2 cellular contexts compared by ENCODE assay signal in the genomic region with DNA sequence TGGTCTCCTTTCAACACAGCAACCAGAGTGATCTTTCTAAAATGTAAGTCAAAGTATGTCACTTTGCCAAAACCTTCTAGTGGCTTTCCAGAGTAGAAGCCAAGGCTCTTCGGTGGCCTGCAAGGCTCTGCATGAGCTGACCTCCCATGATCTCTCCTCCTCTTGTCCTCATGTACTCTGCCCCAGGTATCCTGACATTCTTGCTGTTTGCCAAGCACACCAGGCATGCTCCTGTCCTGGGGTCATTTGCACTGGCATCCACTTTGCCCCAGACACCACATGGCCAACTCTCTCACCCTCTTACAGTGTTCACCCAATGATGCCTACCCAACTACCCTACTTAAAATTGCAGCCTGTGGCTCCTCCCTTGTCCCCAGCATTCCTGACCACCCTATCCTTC.
TF ChIP-seq lines count a peak whose summit lies in the region.

No MANE protein-coding gene starts in this region.

TF ChIP-seq in liver, 16 proteins besides CTCF, POLR2A, EP300 and RAD21 (continued from another document):
- TF ChIP-seq REST (IDR thresholded peaks at IDR 0.05) (peak; percentile 14), HNF4A (conservative IDR thresholded peaks at IDR 0.05) (peak; percentile 67 to 86), YY1 (IDR thresholded peaks at IDR 0.05) (peak; percentile 53)
- TF ChIP-seq, protein P1, sequence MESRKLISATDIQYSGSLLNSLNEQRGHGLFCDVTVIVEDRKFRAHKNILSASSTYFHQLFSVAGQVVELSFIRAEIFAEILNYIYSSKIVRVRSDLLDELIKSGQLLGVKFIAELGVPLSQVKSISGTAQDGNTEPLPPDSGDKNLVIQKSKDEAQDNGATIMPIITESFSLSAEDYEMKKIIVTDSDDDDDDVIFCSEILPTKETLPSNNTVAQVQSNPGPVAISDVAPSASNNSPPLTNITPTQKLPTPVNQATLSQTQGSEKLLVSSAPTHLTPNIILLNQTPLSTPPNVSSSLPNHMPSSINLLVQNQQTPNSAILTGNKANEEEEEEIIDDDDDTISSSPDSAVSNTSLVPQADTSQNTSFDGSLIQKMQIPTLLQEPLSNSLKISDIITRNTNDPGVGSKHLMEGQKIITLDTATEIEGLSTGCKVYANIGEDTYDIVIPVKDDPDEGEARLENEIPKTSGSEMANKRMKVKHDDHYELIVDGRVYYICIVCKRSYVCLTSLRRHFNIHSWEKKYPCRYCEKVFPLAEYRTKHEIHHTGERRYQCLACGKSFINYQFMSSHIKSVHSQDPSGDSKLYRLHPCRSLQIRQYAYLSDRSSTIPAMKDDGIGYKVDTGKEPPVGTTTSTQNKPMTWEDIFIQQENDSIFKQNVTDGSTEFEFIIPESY (IDR thresholded peaks at IDR 0.05), result no peak

TF ChIP-seq in HepG2, 621 proteins besides CTCF, POLR2A, EP300 and RAD21 (continued from another document):
- TF ChIP-seq TFE3 (CRISPR knock-in tag; IDR thresholded peaks at IDR 0.05), result no peak
- TF ChIP-seq ATF5 (CRISPR knock-in tag; IDR thresholded peaks at IDR 0.05; ENCODE audit: low read depth), result no peak
- no peak for TF ChIP-seq SRF (IDR thresholded peaks at IDR 0.05; ENCODE audit: low read depth, low read length)
- no peak for TF ChIP-seq GFI1 (CRISPR knock-in tag; IDR thresholded peaks at IDR 0.05; ENCODE audit: borderline replicate concordance)
- no peak for TF ChIP-seq GRHL1 (CRISPR knock-in tag; conservative IDR thresholded peaks at IDR 0.05)
